8 cellular contexts compared by ENCODE assay signal in the genomic region with DNA sequence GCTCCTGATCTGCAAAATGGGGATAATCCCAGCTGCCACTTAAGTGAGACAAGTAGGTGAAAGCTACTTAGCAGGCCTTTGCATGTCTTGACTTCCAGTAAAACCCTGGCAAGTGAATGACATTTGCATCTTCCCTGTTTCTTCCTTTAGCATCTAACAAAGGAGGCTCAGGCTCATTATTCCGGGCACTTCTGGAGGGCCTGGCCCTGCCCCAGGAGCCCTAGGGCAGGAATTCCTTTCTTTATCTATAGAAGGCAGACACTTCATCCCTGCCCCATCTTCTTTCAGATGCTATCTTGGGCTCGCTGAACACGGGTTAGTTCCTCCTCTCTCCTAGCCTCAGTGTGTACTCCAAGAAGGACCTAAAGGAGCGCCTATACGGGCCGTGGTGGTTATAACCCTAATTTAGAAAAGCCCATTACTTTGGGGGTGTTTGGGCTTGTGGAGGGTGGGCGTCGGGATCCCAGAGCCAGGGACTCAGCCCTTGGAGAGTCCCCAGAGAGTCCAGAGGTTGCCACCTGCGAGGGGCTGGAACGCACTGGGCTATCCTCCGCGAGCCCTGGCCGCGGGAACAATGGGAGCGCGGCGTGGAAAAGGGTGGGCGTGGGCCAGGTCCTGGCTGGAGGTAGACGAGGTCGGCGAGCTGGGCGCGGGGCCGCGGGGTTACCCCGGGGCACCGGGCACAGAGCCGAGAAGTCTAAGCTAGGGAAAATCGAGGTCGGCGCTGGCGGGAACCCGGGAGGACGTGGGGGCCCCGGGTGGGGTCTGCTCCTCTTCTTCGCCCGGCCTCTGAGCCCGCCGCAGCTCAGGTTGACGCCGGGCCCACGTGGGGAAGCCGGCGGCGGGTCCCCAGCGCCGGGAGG.
DNase-seq lines count a peak whose midpoint lies in the region; ATAC-seq and TF ChIP-seq lines count a peak whose summit lies in the region.

No MANE protein-coding gene starts in this region.

- TF ChIP-seq CTCF in A673 (conservative IDR thresholded peaks at IDR 0.05; ENCODE audit: low read depth, low read length) (no peak), mucosa of descending colon (IDR thresholded peaks at IDR 0.05) (no peak)

- BruUV-seq in A673 (replicated peaks; lab: Mats Ljungman, UMichigan) = no TSS peak

- CTCF ChIA-PET in A673 (lab: Charles Lee) = no interaction called here

- in situ Hi-C loops in G401 (cut with HindIII; ENCODE audit: low sequenced_read_pairs) = no loop called here

- peaks cover 27% of the 10 kb centered on the region for H3K27me3 Mint-ChIP-seq in IgD-negative memory B cell

- H3K4me3 Mint-ChIP-seq in IgD-negative memory B cell = peak overlapping the region; percentile 59 to 92 (median 76)

- H3K9me3 Mint-ChIP-seq in IgD-negative memory B cell = peaks cover 0 to 1% (median 0%) of the 10 kb centered on the region in 3 donors

- H3K4me1 Mint-ChIP-seq in IgD-negative memory B cell = peaks cover 5 to 13% (median 5%) of the 10 kb centered on the region in 3 donors

- no peaks in the 10 kb centered on the region for H3K9me3 ChIP-seq in A673 (ENCODE audit: low read depth, low read length, poor library complexity, severe bottlenecking)
- no peaks in the 10 kb centered on the region for H3K9me3 ChIP-seq in mucosa of descending colon

- H3K36me3 Mint-ChIP-seq in IgD-negative memory B cell = no peaks in the 10 kb centered on the region

- no peaks in the 10 kb centered on the region for H3K36me3 ChIP-seq in A673 (ENCODE audit: insufficient read depth, low read length, poor library complexity, severe bottlenecking)
- H3K36me3 ChIP-seq in mucosa of descending colon (ENCODE audit: low read depth) = no peaks in the 10 kb centered on the region

- peaks cover 47% of the 10 kb centered on the region for H3K27me3 ChIP-seq in A673 (replicated peaks; ENCODE audit: insufficient read depth, low read depth, low read length, poor library complexity)

- H3K4me1 ChIP-seq in A673 (ENCODE audit: insufficient read depth, low read length, poor library complexity, severe bottlenecking) (no peaks in the 10 kb centered on the region), mucosa of descending colon (ENCODE audit: low read depth) (peaks cover 35% of the 10 kb centered on the region)

- ATAC-seq in mucosa of descending colon (no peak), HG03159 (IDR thresholded peaks at IDR 0.05; ENCODE audit: unreplicated experiment) (no peak)

- intact Hi-C loops in A673 (cut with micrococcal nuclease; ENCODE audit: unreplicated experiment) = no loop called here
- intact Hi-C loops in mucosa of descending colon (cut with DNase I, micrococcal nuclease) = no loop called here

- DNase-seq in A673 (ENCODE audit: low spot score) (no peak), cerebellum (ENCODE audit: low spot score) (peak; percentile 15), mucosa of descending colon (peak in 1 of 3 donors; percentile 58), KG1 (lab: John Stamatoyannopoulos, UW) (no peak), G401 (ENCODE audit: low spot score) (no peak), cerebellar nuclear complex (lab: John Stamatoyannopoulos, UW) (no peak)

- POLR2A ChIA-PET in A673 (lab: Charles Lee; ENCODE audit: low non-redundant PET) = no interaction called here

- no peak overlapping the region for H3K27ac ChIP-seq in A673 (ENCODE audit: low read depth, low read length, poor library complexity, severe bottlenecking)

- H3K4me3 ChIP-seq in A673 (ENCODE audit: low read depth, low read length, poor library complexity, severe bottlenecking) (peak overlapping the region; percentile 51), mucosa of descending colon (peak overlapping the region; percentile 58)

- H3K27ac Mint-ChIP-seq in IgD-negative memory B cell = peak overlapping the region in 1 of 3 donors; percentile 47
